8 cellular contexts compared by ENCODE assay signal in the genomic region with DNA sequence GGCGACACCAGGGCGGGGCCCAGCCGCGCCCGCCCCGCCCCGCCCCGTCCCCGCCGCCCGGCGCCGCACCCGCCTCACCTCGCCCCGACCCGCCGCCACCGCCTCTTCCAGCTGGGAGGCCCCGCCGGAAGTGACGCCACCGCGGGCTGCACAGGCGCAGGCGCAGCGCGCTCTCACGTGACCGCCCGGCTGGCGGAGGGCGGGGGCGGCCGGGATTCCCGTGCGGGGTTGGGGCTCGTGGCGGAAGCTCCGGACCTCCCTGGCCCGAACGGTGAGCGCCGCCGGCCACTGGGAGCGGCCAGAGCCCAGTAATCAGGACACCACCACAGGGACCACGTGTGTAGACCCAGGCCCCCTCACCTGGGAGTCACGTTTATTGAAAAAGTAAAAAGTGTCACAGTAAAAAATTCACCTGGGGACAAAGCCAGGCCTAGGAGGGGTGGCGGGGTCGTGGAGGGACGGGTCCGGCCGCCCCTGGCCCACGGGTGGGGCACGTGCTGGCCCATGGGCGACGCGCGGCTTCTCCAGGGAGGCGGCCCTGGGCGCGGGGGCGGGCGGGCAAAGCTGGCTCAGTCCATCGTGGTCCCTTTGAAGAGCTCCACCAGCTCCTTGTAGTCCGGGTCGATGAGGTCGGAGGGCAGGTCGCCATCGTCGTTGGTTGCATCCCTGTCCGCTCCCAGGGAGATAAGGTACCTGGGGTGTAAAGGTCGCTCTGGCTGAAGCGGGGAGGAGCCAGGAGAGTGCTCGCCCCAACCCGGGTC. TPM values are rescaled to one million over a fixed set of nuclear protein-coding genes. Genes with fewer than 3 reads are reported as not detected.
DNase-seq lines count a peak whose midpoint lies in the region; ATAC-seq, FAIRE-seq and TF ChIP-seq lines count a peak whose summit lies in the region.

Gene MCRIP1 (minus strand): TSS at position 132 of the 761 bp plus-strand sequence. CDS start 8,785 bp downstream, outside the sequence.

- H3K36me3 ChIP-seq in right atrium auricular region (no peaks in the 10 kb centered on the region), psoas muscle (ENCODE audit: insufficient read depth in 1 of 2, low read depth in 1 of 2) (peaks cover 0 to 9% of the 10 kb centered on the region in 2 donors), urinary bladder (ENCODE audit: insufficient read depth) (no peaks in the 10 kb centered on the region)

- ATAC-seq in HG02884 (IDR thresholded peaks at IDR 0.05; ENCODE audit: unreplicated experiment) (peak; percentile 65), psoas muscle (peak; percentile 14 to 48 (median 28))

- H3K4me1 ChIP-seq in right atrium auricular region = peaks cover 0 to 25% of the 10 kb centered on the region in 2 donors
- peaks cover 24% of the 10 kb centered on the region for H3K4me1 ChIP-seq in psoas muscle
- H3K4me1 ChIP-seq in urinary bladder (ENCODE audit: insufficient read depth) = no peaks in the 10 kb centered on the region

- peak; percentile 72; the same call in 1 of the 2 replicates for TF ChIP-seq POLR2A in GM12892 (IDR thresholded peaks at IDR 0.05; ENCODE audit: low read depth, low read length)

- WGBS in psoas muscle, 3 donors = 2 to 3% (median 2%) methylated on average over 51 to 60 of the region's 76 CpGs
- WGBS in urinary bladder = 1% methylated on average over 70 of the region's 76 CpGs

- intact Hi-C loops in psoas muscle (cut with DNase I) = no loop called here

- no peaks in the 10 kb centered on the region for H3K9me3 ChIP-seq in right atrium auricular region
- H3K9me3 ChIP-seq in psoas muscle = no peaks in the 10 kb centered on the region

- no peaks in the 10 kb centered on the region for H3K27me3 ChIP-seq in right atrium auricular region
- H3K27me3 ChIP-seq in psoas muscle (ENCODE audit: insufficient read depth in 3 of 3, low read length in 2 of 3) = no peaks in the 10 kb centered on the region

- peak; percentile 99 for DNase-seq in GM12892 (ENCODE audit: insufficient read length)
- DNase-seq in NCI-H187 treated with DMSO at 0.1 percent for 48 hours (lab: John Stamatoyannopoulos, UW) = peak; percentile 62
- DNase-seq in T-helper 2 cell = peak; percentile 89 to 96 (median 93)
- peak; percentile 93 for DNase-seq in right atrium auricular region (ENCODE audit: low spot score)
- peak; percentile 96 to 98 for DNase-seq in psoas muscle

- peak within 1 kb of the TSS; percentile 72 to 87 for H3K4me3 ChIP-seq in right atrium auricular region
- H3K4me3 ChIP-seq in psoas muscle = peak within 1 kb of the TSS; percentile 85
- peak within 1 kb of the TSS; percentile 88 for H3K4me3 ChIP-seq in urinary bladder (ENCODE audit: low read depth, low read length)

- peak; percentile 99 for FAIRE-seq in GM12892 (lab: Jason Lieb, UNC)

- peak within 1 kb of the TSS; percentile 88 for H3K27ac ChIP-seq in angular gyrus (ENCODE audit: low read depth, low read length)
- peak within 1 kb of the TSS; percentile 94 to 97 for H3K27ac ChIP-seq in right atrium auricular region
- peak within 1 kb of the TSS; percentile 98 for H3K27ac ChIP-seq in psoas muscle
- peak within 1 kb of the TSS; percentile 79 for H3K27ac ChIP-seq in urinary bladder (ENCODE audit: low read depth)

- no peak for TF ChIP-seq CTCF in right atrium auricular region (IDR thresholded peaks at IDR 0.05)
- TF ChIP-seq CTCF in psoas muscle (IDR thresholded peaks at IDR 0.05) = no peak

RNA-seq across cellular contexts. Expression of gene MCRIP1, which starts in this region (rescaled TPM):
- polyA plus RNA-seq in GM12892 (2012; ENCODE audit: missing spikeins) = 12.6 TPM
- total RNA-seq in right atrium auricular region (100 to 1,000 TPM in 1 of 2 donors, 10 to 100 TPM in 1; 91.3 to 108 TPM), psoas muscle (10 to 100 TPM; 20.5 to 47.6 (median 25.7) TPM), urinary bladder (43.8 TPM)
- polyA plus RNA-seq in psoas muscle (100 to 1,000 TPM in 1 of 3 donors, 10 to 100 TPM in 2; 45.1 to 187 (median 57.1) TPM), urinary bladder (190 TPM)

Comparison
In these comparisons a context has a peak if more than half of its experiments do, and no peak if none do; other contexts are left out.
1. Peak in every context shown above with its lines: DNase-seq, ATAC-seq, H3K4me3 ChIP-seq and H3K27ac ChIP-seq.